In genomic region chr2:101153811-101154210, GRCh38 we compare ENCODE assay signal across 21 cellular contexts.
"Had no signal": no experiment of that assay in that cellular context is flagged by ENCODE, and none has a peak within 500 bp of the region (broad histone marks: within the 10 kb centered on the region; RNA-seq: fewer than 3 reads in every experiment).

No MANE protein-coding gene starts in this region.

- DNase-seq: activated CD4-positive, alpha-beta memory T cell treated with anti-CD3 and anti-CD28 coated beads for 36 hours; activated CD4-positive, alpha-beta T cell treated with anti-CD3 and anti-CD28 coated beads for 36 hours; activated naive CD4-positive, alpha-beta T cell treated with Interleukin-2 at 50 U/mL for 16 hours; activated naive CD8-positive, alpha-beta T cell treated with anti-CD3 and anti-CD28 coated beads, Interleukin-2, amount 10 ng/mL, durations not matched to agents 7 days and 5 days; activated T-cell treated with anti-CD3 and anti-CD28 coated beads for 4 hours; amygdala; caudate nucleus; effector memory CD8-positive, alpha-beta T cell; esophagus squamous epithelium; hippocampal formation; islet precursor cell; naive B cell; stimulated activated CD4-positive, alpha-beta T cell treated with anti-CD3 and anti-CD28 coated beads, Interleukin-12 subunit alpha, Interleukin-12 subunit beta, amount 100 ng/mL, for 4 hours; stimulated activated CD4-positive, alpha-beta T cell treated with anti-CD3 and anti-CD28 coated beads, Interleukin-1b, Interleukin-23, amount 100 ng/mL, for 48 hours; transverse colon; uterus had no signal

- H3K27me3 ChIP-seq: esophagus squamous epithelium, suprapubic skin, transverse colon, uterus had no signal

- FAIRE-seq: TTC549 had no signal

- H3K27ac ChIP-seq: esophagus squamous epithelium, neural progenitor cell, suprapubic skin, transverse colon had no signal

- H3K36me3 ChIP-seq: esophagus squamous epithelium, neural progenitor cell, suprapubic skin, transverse colon, uterus had no signal

- H3K9me3 ChIP-seq: esophagus squamous epithelium, suprapubic skin, transverse colon, uterus had no signal

- ATAC-seq: activated CD4-positive, alpha-beta T cell treated with anti-CD3 and anti-CD28 coated beads for 36 hours; effector memory CD8-positive, alpha-beta T cell; left lobe of liver; WTC11 had no signal

- H3K4me3 ChIP-seq: esophagus squamous epithelium, neural progenitor cell, suprapubic skin, transverse colon, uterus had no signal
